Comparison of ENCODE assay signal across 8 cellular contexts in the genomic region with DNA sequence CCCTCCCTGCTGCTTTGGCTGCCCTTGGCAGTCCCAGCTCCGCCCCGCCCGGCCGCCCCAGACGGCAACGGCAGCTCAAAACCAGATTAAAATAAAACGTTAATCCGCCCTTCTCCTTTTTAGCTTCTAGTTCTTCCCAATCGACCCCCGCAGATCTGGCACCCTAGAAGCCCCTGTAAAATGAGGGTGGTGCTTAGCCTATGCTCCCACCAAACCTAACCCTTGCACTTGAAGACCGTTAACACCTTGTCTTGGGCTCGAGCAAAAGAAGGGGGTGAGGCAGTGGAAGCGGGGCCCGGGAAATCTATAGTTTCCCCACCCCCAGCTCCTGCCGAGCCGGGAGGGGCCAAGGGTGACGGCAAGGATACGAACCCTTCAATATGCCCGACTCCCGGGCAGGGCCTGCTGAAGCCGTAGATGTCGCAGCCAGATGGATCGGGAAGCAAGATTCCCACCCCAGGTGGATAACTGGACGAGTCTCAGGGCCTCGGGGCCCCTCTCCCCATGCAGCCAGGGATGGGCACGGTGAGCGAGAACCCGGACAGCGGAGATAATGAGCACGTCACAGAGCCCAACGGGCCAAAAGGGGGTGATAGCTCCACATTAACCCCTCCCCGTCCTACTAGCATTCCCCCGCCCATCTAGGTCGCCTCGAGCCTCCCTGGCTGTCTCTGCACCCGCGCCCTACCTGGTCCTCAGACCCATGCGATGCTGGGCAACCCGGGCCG.
A peak's percentile ranks its signal among the peaks of the same experiment; 100 is the strongest.
DNase-seq lines count a peak whose midpoint lies in the region; ATAC-seq, FAIRE-seq and TF ChIP-seq lines count a peak whose summit lies in the region.

No MANE protein-coding gene starts in this region.

- H3K79me2 ChIP-seq in K562 (ENCODE audit: control insufficient read depth, insufficient read depth, low read length), result peaks cover 23% of the 10 kb centered on the region; the same call in 2 of the 3 replicates

- no peak for TF ChIP-seq CTCF in GM20000 (IDR thresholded peaks at IDR 0.05; ENCODE audit: extremely low read depth, missing control alignments)
- TF ChIP-seq CTCF in K562 (IDR thresholded peaks at IDR 0.05 in 2 of 3, conservative IDR thresholded peaks at IDR 0.05 in 1 of 3; ENCODE audit: insufficient read depth in 2 of 3, low read depth in 1 of 3, low read length in 3 of 3), result no peak
- no peak for TF ChIP-seq CTCF in omental fat pad (IDR thresholded peaks at IDR 0.05)

- POLR2A ChIA-PET in K562 (lab: Yijun Ruan, JAX), result interaction anchor here (1.0 kb wide), 1 partner anchor 21 kb away, joined by 4 read pairs; no protein-coding TSS in a partner anchor

- ATAC-seq in K562 (peak; percentile 32; the same call in 2 of the 3 replicates), omental fat pad (ENCODE audit: low FRiP score) (no peak), HG02759 (IDR thresholded peaks at IDR 0.05; ENCODE audit: unreplicated experiment) (no peak)

- WGBS in K562 (ENCODE audit: insufficient coverage, low coverage, missing lambda C conversion rate), result 51% methylated on average over 40 of the region's 40 CpGs

- no peaks in the 10 kb centered on the region for H3K9me1 ChIP-seq in K562 (ENCODE audit: control insufficient read depth, insufficient read depth, low read length)

- TF ChIP-seq POLR2A in K562 (conservative IDR thresholded peaks at IDR 0.05), result no peak

- no peak for TF ChIP-seq EP300 in K562 (IDR thresholded peaks at IDR 0.05; ENCODE audit: low read length)

- peak; percentile 68 for DNase-seq in GM20000 (ENCODE audit: low spot score)
- peak; percentile 69 for DNase-seq in NCI-H2171 treated with DMSO at 0.1 percent for 48 hours (lab: John Stamatoyannopoulos, UW)
- DNase-seq in K562 (ENCODE audit: extremely low read depth in 1 of 4, low spot score in 3 of 4), result no peak
- DNase-seq in posterior vena cava (ENCODE audit: low spot score), result peak; percentile 68
- no peak for DNase-seq in omental fat pad (ENCODE audit: low spot score)
- DNase-seq in foreskin melanocyte, result no peak
- no peak for DNase-seq in SW 1271 (lab: John Stamatoyannopoulos, UW)

- peaks cover 13 to 80% of the 10 kb centered on the region in 2 experiments; a peak in 3 of 5 replicates for H3K4me1 ChIP-seq in K562 (replicated peaks in 1 of 2; ENCODE audit: control insufficient read depth in 2 of 2, insufficient read depth in 2 of 2, low read length in 2 of 2)

- TSS peak; percentile 45 for BruUV-seq in K562 (replicated peaks; lab: Mats Ljungman, UMichigan)

- peak overlapping the region; percentile 97 for H2AFZ ChIP-seq in K562 (ENCODE audit: low read depth, low read length)

- H3K9ac ChIP-seq in K562 (ENCODE audit: insufficient read depth in 1 of 2, low read depth in 2 of 2, low read length in 2 of 2), result peak overlapping the region; percentile 52 to 97; a peak in 2 of 4 replicates

- peak overlapping the region; percentile 93 for H3K4me3 ChIP-seq in K562

- H4K20me1 ChIP-seq in K562 (replicated peaks; ENCODE audit: control insufficient read depth, insufficient read depth, low read length), result no peaks in the 10 kb centered on the region; the same call in 1 of the 2 replicates

- H3K27ac ChIP-seq in K562 (ENCODE audit: extremely low read depth, low read depth, low read length), result peak overlapping the region; percentile 78; the same call in 2 of the 3 replicates

- CTCF ChIA-PET in K562 (lab: Yijun Ruan, JAX; ENCODE audit: low intra/inter-chr PET ratio), result interaction anchor here (0.7 kb wide), 1 partner anchor 1722 kb away, joined by 3 read pairs; no protein-coding TSS in a partner anchor

- intact Hi-C loops in K562 (cut with micrococcal nuclease), result no loop called here
- intact Hi-C loops in posterior vena cava (cut with DNase I), result no loop called here

- in situ Hi-C loops in K562 (cut with MboI), result no loop called here

- H3K9me3 ChIP-seq in K562 (replicated peaks; ENCODE audit: control insufficient read depth, insufficient read depth, low read depth, low read length), result no peaks in the 10 kb centered on the region

- H3K4me2 ChIP-seq in K562 (ENCODE audit: insufficient read depth, low read length), result peak overlapping the region; percentile 86

- TF ChIP-seq RAD21 in K562 (CRISPR knock-in tag; conservative IDR thresholded peaks at IDR 0.05 in 1 of 2, IDR thresholded peaks at IDR 0.05 in 1 of 2), result no peak

- FAIRE-seq in K562 (lab: Jason Lieb, UNC), result peak; percentile 72

- H3K36me3 ChIP-seq in K562 (ENCODE audit: control insufficient read depth, insufficient read depth, low read length), result no peaks in the 10 kb centered on the region

- H3K27me3 ChIP-seq in K562 (ENCODE audit: control insufficient read depth in 2 of 2, insufficient read depth in 2 of 2, low read length in 2 of 2), result no peaks in the 10 kb centered on the region

TF ChIP-seq in K562, 482 proteins besides CTCF, POLR2A, EP300 and RAD21 (continues in another document):
- TF ChIP-seq, protein P1, sequence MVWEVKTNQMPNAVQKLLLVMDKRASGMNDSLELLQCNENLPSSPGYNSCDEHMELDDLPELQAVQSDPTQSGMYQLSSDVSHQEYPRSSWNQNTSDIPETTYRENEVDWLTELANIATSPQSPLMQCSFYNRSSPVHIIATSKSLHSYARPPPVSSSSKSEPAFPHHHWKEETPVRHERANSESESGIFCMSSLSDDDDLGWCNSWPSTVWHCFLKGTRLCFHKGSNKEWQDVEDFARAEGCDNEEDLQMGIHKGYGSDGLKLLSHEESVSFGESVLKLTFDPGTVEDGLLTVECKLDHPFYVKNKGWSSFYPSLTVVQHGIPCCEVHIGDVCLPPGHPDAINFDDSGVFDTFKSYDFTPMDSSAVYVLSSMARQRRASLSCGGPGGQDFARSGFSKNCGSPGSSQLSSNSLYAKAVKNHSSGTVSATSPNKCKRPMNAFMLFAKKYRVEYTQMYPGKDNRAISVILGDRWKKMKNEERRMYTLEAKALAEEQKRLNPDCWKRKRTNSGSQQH (CRISPR knock-in tag; IDR thresholded peaks at IDR 0.05), result no peak
- no peak for TF ChIP-seq MYBL2 (IDR thresholded peaks at IDR 0.05; ENCODE audit: low read depth)
- TF ChIP-seq MYBL2 (CRISPR knock-in tag; IDR thresholded peaks at IDR 0.05; ENCODE audit: borderline replicate concordance), result no peak
- TF ChIP-seq SP1 (CRISPR knock-in tag; IDR thresholded peaks at IDR 0.05), result peak; percentile 56; the same call in 1 of the 2 replicates
- TF ChIP-seq NFYB (IDR thresholded peaks at IDR 0.05; ENCODE audit: extremely low read depth, insufficient read length), result no peak
- no peak for TF ChIP-seq ZNF551 (CRISPR knock-in tag; IDR thresholded peaks at IDR 0.05)
- TF ChIP-seq, protein P2, sequence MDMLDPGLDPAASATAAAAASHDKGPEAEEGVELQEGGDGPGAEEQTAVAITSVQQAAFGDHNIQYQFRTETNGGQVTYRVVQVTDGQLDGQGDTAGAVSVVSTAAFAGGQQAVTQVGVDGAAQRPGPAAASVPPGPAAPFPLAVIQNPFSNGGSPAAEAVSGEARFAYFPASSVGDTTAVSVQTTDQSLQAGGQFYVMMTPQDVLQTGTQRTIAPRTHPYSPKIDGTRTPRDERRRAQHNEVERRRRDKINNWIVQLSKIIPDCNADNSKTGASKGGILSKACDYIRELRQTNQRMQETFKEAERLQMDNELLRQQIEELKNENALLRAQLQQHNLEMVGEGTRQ (CRISPR knock-in tag; IDR thresholded peaks at IDR 0.05), result no peak
- TF ChIP-seq SIN3B (IDR thresholded peaks at IDR 0.05; ENCODE audit: low read depth), result no peak
- TF ChIP-seq MCM2 (IDR thresholded peaks at IDR 0.05; ENCODE audit: low read depth), result no peak
- no peak for TF ChIP-seq XRCC5 (IDR thresholded peaks at IDR 0.05; ENCODE audit: low read depth, low read length)
- TF ChIP-seq MBD2 (IDR thresholded peaks at IDR 0.05; ENCODE audit: borderline replicate concordance, low read depth), result no peak
- TF ChIP-seq IRF2 (CRISPR knock-in tag; IDR thresholded peaks at IDR 0.05), result no peak
- TF ChIP-seq ZNF644 (tag; IDR thresholded peaks at IDR 0.05; ENCODE audit: low read depth), result no peak
- no peak for TF ChIP-seq RUNX1 (IDR thresholded peaks at IDR 0.05; ENCODE audit: low read depth)
- no peak for TF ChIP-seq KDM4B (IDR thresholded peaks at IDR 0.05; ENCODE audit: borderline replicate concordance in 2 of 2, low read depth in 1 of 2)
- TF ChIP-seq FOXK2 (conservative IDR thresholded peaks at IDR 0.05 in 1 of 2, IDR thresholded peaks at IDR 0.05 in 1 of 2; ENCODE audit: low read depth in 2 of 2), result no peak
- TF ChIP-seq ILK (tag; IDR thresholded peaks at IDR 0.05; ENCODE audit: borderline replicate concordance, low read depth), result no peak
- no peak for TF ChIP-seq NFRKB (IDR thresholded peaks at IDR 0.05; ENCODE audit: low read depth)
- TF ChIP-seq, protein P3, sequence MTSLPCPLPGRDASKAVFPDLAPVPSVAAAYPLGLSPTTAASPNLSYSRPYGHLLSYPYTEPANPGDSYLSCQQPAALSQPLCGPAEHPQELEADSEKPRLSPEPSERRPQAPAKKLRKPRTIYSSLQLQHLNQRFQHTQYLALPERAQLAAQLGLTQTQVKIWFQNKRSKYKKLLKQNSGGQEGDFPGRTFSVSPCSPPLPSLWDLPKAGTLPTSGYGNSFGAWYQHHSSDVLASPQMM (CRISPR knock-in tag; IDR thresholded peaks at IDR 0.05), result no peak
- no peak for TF ChIP-seq YY1 (IDR thresholded peaks at IDR 0.05; ENCODE audit: borderline replicate concordance in 1 of 3, control insufficient read depth in 1 of 3, extremely low read depth in 1 of 3, insufficient read depth in 3 of 3, insufficient read length in 1 of 3, insufficient replicate concordance in 2 of 3, low read depth in 1 of 3, low read length in 2 of 3)
- TF ChIP-seq, protein P4, sequence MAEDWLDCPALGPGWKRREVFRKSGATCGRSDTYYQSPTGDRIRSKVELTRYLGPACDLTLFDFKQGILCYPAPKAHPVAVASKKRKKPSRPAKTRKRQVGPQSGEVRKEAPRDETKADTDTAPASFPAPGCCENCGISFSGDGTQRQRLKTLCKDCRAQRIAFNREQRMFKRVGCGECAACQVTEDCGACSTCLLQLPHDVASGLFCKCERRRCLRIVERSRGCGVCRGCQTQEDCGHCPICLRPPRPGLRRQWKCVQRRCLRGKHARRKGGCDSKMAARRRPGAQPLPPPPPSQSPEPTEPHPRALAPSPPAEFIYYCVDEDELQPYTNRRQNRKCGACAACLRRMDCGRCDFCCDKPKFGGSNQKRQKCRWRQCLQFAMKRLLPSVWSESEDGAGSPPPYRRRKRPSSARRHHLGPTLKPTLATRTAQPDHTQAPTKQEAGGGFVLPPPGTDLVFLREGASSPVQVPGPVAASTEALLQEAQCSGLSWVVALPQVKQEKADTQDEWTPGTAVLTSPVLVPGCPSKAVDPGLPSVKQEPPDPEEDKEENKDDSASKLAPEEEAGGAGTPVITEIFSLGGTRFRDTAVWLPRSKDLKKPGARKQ (CRISPR knock-in tag; IDR thresholded peaks at IDR 0.05), result 0 out of 2 replicates have a peak, but pooled peaks have one; percentile 76
- TF ChIP-seq NCOA6 (IDR thresholded peaks at IDR 0.05), result 0 out of 2 replicates have a peak, but pooled peaks have one; percentile 18
- TF ChIP-seq ELF4 (CRISPR knock-in tag; IDR thresholded peaks at IDR 0.05), result no peak
- no peak for TF ChIP-seq MTA3 (IDR thresholded peaks at IDR 0.05; ENCODE audit: borderline replicate concordance)
- TF ChIP-seq MCM3 (IDR thresholded peaks at IDR 0.05), result no peak

Comparison
In these comparisons a context has a peak if more than half of its experiments do, and no peak if none do; other contexts are left out.
1. DNase-seq: peak in GM20000 (single experiment), NCI-H2171 treated with DMSO at 0.1 percent for 48 hours (single experiment) and posterior vena cava (single experiment); none in K562 (0 of 4), omental fat pad (single experiment), foreskin melanocyte (single experiment) and SW 1271 (0 of 2).